In genomic region chr14:43956741-43957140, GRCh38 we compare ENCODE assay signal across 8 cellular contexts.
"Had no signal": no experiment of that assay in that cellular context is flagged by ENCODE, and none has a peak within 500 bp of the region (broad histone marks: within the 10 kb centered on the region; RNA-seq: fewer than 3 reads in every experiment).

No MANE protein-coding gene starts in this region.

- H2AFZ ChIP-seq: GM23248 had no signal

- FAIRE-seq: H54, K562 had no signal

- DNase-seq: GM23248, GOT3, H9, HCEC 1CT, IMR-90 had no signal

- ATAC-seq: K562 had no signal

- H3K27ac ChIP-seq: GM23248, HL-60 had no signal

- H3K4me3 ChIP-seq: GM23248, K562 had no signal
